ENCODE assay signal across 8 cellular contexts in the genomic region with DNA sequence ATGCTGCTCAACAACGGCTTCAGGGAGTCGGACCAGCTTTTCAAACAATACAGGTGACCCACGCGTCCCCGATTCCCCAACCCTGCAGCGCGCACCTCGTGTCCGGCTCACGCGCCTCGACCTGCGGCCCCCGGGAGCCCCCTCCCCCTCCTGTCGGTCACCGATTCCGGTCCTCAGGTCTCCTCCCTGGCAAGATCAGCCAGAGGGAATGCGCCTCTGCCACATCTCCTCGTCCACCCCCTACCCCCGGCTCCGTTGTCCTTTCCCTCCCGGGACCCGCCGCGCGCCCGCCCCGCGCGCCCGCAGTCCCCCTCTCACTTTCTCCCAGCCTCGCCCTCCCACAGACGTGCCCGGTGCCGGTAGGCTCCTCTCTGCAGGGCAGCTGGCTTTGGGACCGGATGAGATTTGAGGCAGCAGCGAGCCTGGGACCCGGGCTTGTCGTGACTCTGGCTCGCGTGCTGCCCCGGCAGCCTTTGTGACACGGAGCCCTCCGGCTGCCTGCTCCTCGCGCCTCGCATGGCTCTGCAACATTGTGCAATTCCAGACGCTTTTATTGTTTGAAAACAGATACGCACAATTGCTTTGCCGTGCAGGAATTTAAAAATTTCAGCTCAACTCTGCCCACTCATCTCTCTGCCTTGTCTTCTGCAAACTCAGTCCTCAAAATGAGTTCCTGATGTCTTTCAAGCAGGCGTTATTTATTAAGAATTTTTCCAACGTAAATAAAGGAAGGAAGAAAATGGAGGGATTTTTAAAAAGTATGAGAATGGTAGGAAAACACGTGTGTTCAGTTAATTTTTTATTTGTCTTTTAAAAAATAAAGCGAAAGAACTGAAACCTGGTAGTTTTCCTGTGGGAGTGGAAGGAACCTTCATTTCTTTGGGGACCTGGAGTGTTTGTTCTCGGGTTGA. TPM values are rescaled to one million over a fixed set of nuclear protein-coding genes. Genes with fewer than 3 reads are reported as not detected.
DNase-seq lines count a peak whose midpoint lies in the region; ATAC-seq and TF ChIP-seq lines count a peak whose summit lies in the region.

No MANE protein-coding gene starts in this region.

- H3K27me3 Mint-ChIP-seq in central memory CD8-positive, alpha-beta T cell = no peaks in the 10 kb centered on the region
- peaks cover 9 to 15% (median 9%) of the 10 kb centered on the region in 3 donors for H3K27me3 Mint-ChIP-seq in immature natural killer cell (ENCODE audit: low read depth in 3 of 3)

- H3K27ac Mint-ChIP-seq in central memory CD8-positive, alpha-beta T cell (ENCODE audit: low read depth) = peak overlapping the region; percentile 93
- H3K27ac Mint-ChIP-seq in immature natural killer cell = peak overlapping the region; percentile 87 to 97 (median 92)

- H3K4me1 Mint-ChIP-seq in central memory CD8-positive, alpha-beta T cell = peaks cover 74% of the 10 kb centered on the region
- peaks cover 81 to 86% of the 10 kb centered on the region in 2 donors for H3K4me1 Mint-ChIP-seq in immature natural killer cell

- H3K4me3 ChIP-seq in skin epidermis = peak overlapping the region; percentile 70 to 92 (median 87)

- peak; percentile 42 for DNase-seq in ELF-1 (ENCODE audit: low read depth, low spot score)
- peak; percentile 60 for DNase-seq in LHCN-M2 (ENCODE audit: low read depth)
- peak in 1 of 2 donors; percentile 26 for DNase-seq in central memory CD8-positive, alpha-beta T cell (ENCODE audit: low spot score in 2 of 2)
- DNase-seq in immature natural killer cell = peak in 2 of 3 donors; percentile 47 to 48
- DNase-seq in NCI-H524 treated with DMSO at 0.1 percent for 48 hours (lab: John Stamatoyannopoulos, UW) = no peak
- DNase-seq in NCI-H1048 (lab: John Stamatoyannopoulos, UW) = no peak

- H3K4me3 Mint-ChIP-seq in central memory CD8-positive, alpha-beta T cell = peak overlapping the region; percentile 99
- H3K4me3 Mint-ChIP-seq in immature natural killer cell = peak overlapping the region; percentile 96 to 99 (median 96)

- peak; percentile 16 for ATAC-seq in central memory CD8-positive, alpha-beta T cell (replicated peaks; ENCODE audit: extremely low read depth, poor library complexity, severe bottlenecking)

- H3K36me3 Mint-ChIP-seq in central memory CD8-positive, alpha-beta T cell (ENCODE audit: insufficient read depth) = peaks cover 23% of the 10 kb centered on the region
- H3K36me3 Mint-ChIP-seq in immature natural killer cell = no peaks in the 10 kb centered on the region

- no peaks in the 10 kb centered on the region for H3K9me3 Mint-ChIP-seq in central memory CD8-positive, alpha-beta T cell
- no peaks in the 10 kb centered on the region for H3K9me3 Mint-ChIP-seq in immature natural killer cell

- H3K27ac ChIP-seq in VCaP = peak overlapping the region; percentile 91
- H3K27ac ChIP-seq in skin epidermis = peak overlapping the region; percentile 60 to 98 (median 93)

- TF ChIP-seq CTCF in VCaP (conservative IDR thresholded peaks at IDR 0.05) = no peak

RNA-seq across cellular contexts. Expression of a gene that starts 0.7 kb away (rescaled TPM):
- total RNA-seq in LHCN-M2 (2014; rRNA removed) = 18.3 and 22.8 TPM in 2 replicates
- polyA plus RNA-seq in LHCN-M2 (2012) = 9.7 TPM
- polyA plus RNA-seq in immature natural killer cell = 10 to 100 TPM; 18.3 to 26.7 (median 25.0) TPM

Comparison
In these comparisons a context has a peak if more than half of its experiments do, and no peak if none do; other contexts are left out.
1. DNase-seq: peak in ELF-1 (single experiment), LHCN-M2 (single experiment) and immature natural killer cell (2 of 3); none in NCI-H524 treated with DMSO at 0.1 percent for 48 hours (single experiment) and NCI-H1048 (single experiment).